ENCODE assay signal across 9 cellular contexts in genomic region chr11:110349109-110349996, GRCh38. TPM values are rescaled to one million over a fixed set of nuclear protein-coding genes. Genes with fewer than 3 reads are reported as not detected.
DNase-seq lines count a peak whose midpoint lies in the region; ATAC-seq, FAIRE-seq and TF ChIP-seq lines count a peak whose summit lies in the region.
"Had no signal": no experiment of that assay in that cellular context is flagged by ENCODE, and none has a peak within 500 bp of the region (broad histone marks: within the 10 kb centered on the region; RNA-seq: fewer than 3 reads in every experiment).

No MANE protein-coding gene starts in this region.

- H3K4me1 ChIP-seq in KMS-11 (ENCODE audit: low read depth, poor library complexity, severe bottlenecking): peaks cover 28% of the 10 kb centered on the region
- peaks cover 17 to 19% of the 10 kb centered on the region in 2 donors for H3K4me1 ChIP-seq in adrenal gland (replicated peaks in 1 of 2)
- no peaks in the 10 kb centered on the region for H3K4me1 ChIP-seq in H9 (ENCODE audit: insufficient read depth, low read length)
- no peaks in the 10 kb centered on the region for H3K4me1 ChIP-seq in small intestine (ENCODE audit: control insufficient read depth in 2 of 2, insufficient read depth in 1 of 2, low read depth in 1 of 2, low read length in 1 of 2)
- no peaks in the 10 kb centered on the region for H3K4me1 ChIP-seq in endodermal cell (ENCODE audit: control insufficient read depth, insufficient read depth, low read length)

- peak; percentile 71 for ATAC-seq in GM21526 (IDR thresholded peaks at IDR 0.05; ENCODE audit: low FRiP score, unreplicated experiment)

- H3K79me2 ChIP-seq in KMS-11 (ENCODE audit: insufficient read depth, low read depth): no peaks in the 10 kb centered on the region
- no peaks in the 10 kb centered on the region for H3K79me2 ChIP-seq in H9 (ENCODE audit: insufficient read depth, low read length)

- TF ChIP-seq POLR2A in adrenal gland (IDR thresholded peaks at IDR 0.05): no peak

- no peak overlapping the region for H2AK5ac ChIP-seq in H9 (ENCODE audit: insufficient read length, low read length)

- no peaks in the 10 kb centered on the region; a peak in 2 of 5 replicates for H3K9me3 Mint-ChIP-seq in H9
- no peaks in the 10 kb centered on the region for H3K9me3 Mint-ChIP-seq in endodermal cell

- H3K23me2 ChIP-seq in H9 (ENCODE audit: insufficient read length, low read depth, low read length, poor library complexity, severe bottlenecking): no peaks in the 10 kb centered on the region

- no peak overlapping the region for H3K4ac ChIP-seq in H9 (ENCODE audit: low read depth, low read length)

- no peak overlapping the region for H2BK20ac ChIP-seq in H9 (ENCODE audit: low read depth, low read length, poor library complexity, severe bottlenecking)

- intact Hi-C loops in adrenal gland (cut with DNase I): no loop called here

- H4K20me1 ChIP-seq in KMS-11 (ENCODE audit: insufficient read depth) (no peaks in the 10 kb centered on the region), H9 (ENCODE audit: control insufficient read depth, insufficient read depth, insufficient read length) (no peaks in the 10 kb centered on the region)

- H4K5ac ChIP-seq in H9 (ENCODE audit: insufficient read length, low read depth, low read length): no peak overlapping the region

- H2BK120ac ChIP-seq in H9 (ENCODE audit: low read depth, low read length, poor library complexity, severe bottlenecking): no peak overlapping the region

- H3K14ac ChIP-seq in H9 (ENCODE audit: insufficient read depth, low read length): no peak overlapping the region

- H4K91ac ChIP-seq in H9 (ENCODE audit: insufficient read length, low read depth, low read length): no peak overlapping the region

- H3K27ac ChIP-seq in KMS-11 (peak overlapping the region; percentile 76), adrenal gland (peak overlapping the region; percentile 49 to 81 (median 78)), H9 (ENCODE audit: insufficient read length, low read depth, low read length) (no peak overlapping the region), small intestine (ENCODE audit: low read depth in 1 of 2, low read length in 1 of 2) (peak overlapping the region in 1 of 2 donors; percentile 68), endodermal cell (ENCODE audit: low read depth, low read length) (no peak overlapping the region)

- H2BK12ac ChIP-seq in H9 (ENCODE audit: insufficient read length, low read depth, low read length): no peak overlapping the region

- H3K4me1 Mint-ChIP-seq in H9: peaks cover 5 to 7% of the 10 kb centered on the region in 2 experiments; a peak in 3 of 4 replicates
- H3K4me1 Mint-ChIP-seq in endodermal cell: no peaks in the 10 kb centered on the region

- H3K27me3 ChIP-seq in KMS-11 (ENCODE audit: insufficient read depth, low read depth) (no peaks in the 10 kb centered on the region), adrenal gland (no peaks in the 10 kb centered on the region), H9 (ENCODE audit: insufficient read depth, low read length) (no peaks in the 10 kb centered on the region), small intestine (ENCODE audit: control insufficient read depth in 2 of 2, insufficient read depth in 2 of 2, low read length in 2 of 2) (no peaks in the 10 kb centered on the region), endodermal cell (ENCODE audit: control insufficient read depth, insufficient read depth, low read length, poor library complexity, severe bottlenecking) (no peaks in the 10 kb centered on the region)

- no peak for TF ChIP-seq CTCF in KMS-11 (conservative IDR thresholded peaks at IDR 0.05; ENCODE audit: low read depth, low read length)
- no peak for TF ChIP-seq CTCF in adrenal gland (IDR thresholded peaks at IDR 0.05)
- no peak for TF ChIP-seq CTCF in H9 (conservative IDR thresholded peaks at IDR 0.05)
- no peak for TF ChIP-seq CTCF in endodermal cell (conservative IDR thresholded peaks at IDR 0.05)

- DNase-seq in adrenal gland (peak in 3 of 7 donors; percentile 37 to 48 (median 40)), H9 (no peak), small intestine (no peak), endodermal cell (no peak)
- peak; percentile 81 for DNase-seq in stimulated activated CD8-positive, alpha-beta memory T cell treated with anti-CD3 and anti-CD28 coated beads, Interleukin-4, amount 100 ng/mL, for 48 hours

- H3T11ph ChIP-seq in H9 (ENCODE audit: low read length): no peak overlapping the region

- no peak overlapping the region for H2BK5ac ChIP-seq in H9 (ENCODE audit: insufficient read length, low read length)

- H3K4me3 Mint-ChIP-seq in H9: no peak overlapping the region
- no peak overlapping the region for H3K4me3 Mint-ChIP-seq in endodermal cell

- no peaks in the 10 kb centered on the region for H3K36me3 ChIP-seq in KMS-11 (ENCODE audit: insufficient read depth)
- no peaks in the 10 kb centered on the region for H3K36me3 ChIP-seq in adrenal gland (replicated peaks in 1 of 2)
- no peaks in the 10 kb centered on the region for H3K36me3 ChIP-seq in small intestine (ENCODE audit: control insufficient read depth in 2 of 2, insufficient read depth in 2 of 2, low read length in 2 of 2)
- H3K36me3 ChIP-seq in endodermal cell (ENCODE audit: control insufficient read depth, insufficient read depth, low read length): no peaks in the 10 kb centered on the region

- H3K9ac ChIP-seq in KMS-11 (peak overlapping the region; percentile 36; the same call in 1 of the 2 replicates), H9 (ENCODE audit: extremely low read depth, insufficient read length, low read length) (no peak overlapping the region), endodermal cell (ENCODE audit: extremely low read depth, low read length, poor library complexity, severe bottlenecking) (no peak overlapping the region)

- no peaks in the 10 kb centered on the region for H3K79me1 ChIP-seq in H9 (ENCODE audit: insufficient read depth, low read depth, low read length, poor library complexity, severe bottlenecking)

- no peak overlapping the region for H3K56ac ChIP-seq in H9 (ENCODE audit: insufficient read length, low read depth, low read length)

- H3K4me3 ChIP-seq in GM08714 (ENCODE audit: low read length) (peak overlapping the region; percentile 22; the same call in 1 of the 2 replicates), KMS-11 (IDR thresholded peaks at IDR 0.05; ENCODE audit: insufficient read depth, low read depth, low read length) (no peak overlapping the region), adrenal gland (peak overlapping the region in 1 of 4 donors; percentile 23), small intestine (ENCODE audit: low read depth in 1 of 2, low read length in 2 of 2) (no peak overlapping the region), endodermal cell (ENCODE audit: low read length) (no peak overlapping the region)

- H3K9me3 ChIP-seq in adrenal gland (replicated peaks in 1 of 3): no peaks in the 10 kb centered on the region
- no peaks in the 10 kb centered on the region for H3K9me3 ChIP-seq in H9 (ENCODE audit: control insufficient read depth, low read depth, low read length)
- no peaks in the 10 kb centered on the region for H3K9me3 ChIP-seq in small intestine (ENCODE audit: control insufficient read depth, low read depth)
- H3K9me3 ChIP-seq in endodermal cell (ENCODE audit: control insufficient read depth, low read length): no peaks in the 10 kb centered on the region

- H3K18ac ChIP-seq in H9 (ENCODE audit: insufficient read length, low read depth, low read length): no peak overlapping the region

- H3K36me3 Mint-ChIP-seq in H9 (ENCODE audit: insufficient read depth in 1 of 3, low read depth in 3 of 3) (peaks cover 0 to 2% (median 0%) of the 10 kb centered on the region in 3 experiments; a peak in 2 of 7 replicates), endodermal cell (ENCODE audit: low read depth) (no peaks in the 10 kb centered on the region)

- H2AFZ ChIP-seq in KMS-11 (ENCODE audit: low read depth): peak overlapping the region; percentile 53
- no peak overlapping the region for H2AFZ ChIP-seq in H9 (ENCODE audit: low read length)

- no peak overlapping the region for H3K27ac Mint-ChIP-seq in H9
- H3K27ac Mint-ChIP-seq in endodermal cell: no peak overlapping the region

- no peak overlapping the region for H4K8ac ChIP-seq in H9 (replicated peaks; ENCODE audit: insufficient read length, low read depth, low read length)

- 41 to 55% (median 47%) methylated on average over 7 of the region's 7 CpGs for whole genome bisulfite sequencing in adrenal gland, 4 donors
- no CpG with 5 or more reads among the region's 7 CpGs for WGBS in H9 (ENCODE audit: extremely low coverage, insufficient read length, low lambda C conversion rate)
- 56 to 73% (median 67%) methylated on average over 7 of the region's 7 CpGs for WGBS in small intestine, 3 donors
- 77 to 80% methylated on average over 2 to 7 of the region's 7 CpGs for WGBS in endodermal cell (ENCODE audit: insufficient coverage in 1 of 2, insufficient read length in 1 of 2), 2 experiments

- no peaks in the 10 kb centered on the region; the same call in 1 of the 2 replicates for H3K27me3 Mint-ChIP-seq in H9 (ENCODE audit: low read depth)
- H3K27me3 Mint-ChIP-seq in endodermal cell (ENCODE audit: insufficient read depth): no peaks in the 10 kb centered on the region

- H3K4me2 ChIP-seq in KMS-11 (peak overlapping the region; percentile 76), H9 (ENCODE audit: insufficient read depth, insufficient read length, low read length) (no peak overlapping the region)

- no peak overlapping the region for H2BK15ac ChIP-seq in H9 (ENCODE audit: low read depth, low read length)

- H3K23ac ChIP-seq in H9 (ENCODE audit: insufficient read length, low read depth, low read length): no peak overlapping the region

- FAIRE-seq in small intestine (lab: Jason Lieb, UNC): no peak
- FAIRE-seq: colon had no signal

RNA-seq across cellular contexts. Expression of gene RDX, which starts 52.9 kb away (rescaled TPM):
- 1,000 to 10,000 TPM in 1 of 8 donors, 100 to 1,000 TPM in 7; 229 to 1,153 (median 673) TPM for total RNA-seq in adrenal gland
- polyA plus RNA-seq in adrenal gland: 100 to 1,000 TPM in 2 of 3 donors, 10 to 100 TPM in 1; 82.4 to 581 (median 196) TPM
- total RNA-seq in H9 (2021): 86.6 and 96.2 TPM in 2 replicates
- polyA plus RNA-seq in small intestine: 1 to 10 TPM; 1.6 to 9.7 (median 3.8) TPM
- total RNA-seq in endodermal cell: 100 to 1,000 TPM; 121 to 127 TPM
- polyA plus RNA-seq in endodermal cell (2013, experiment 1 of 2): 120 TPM
- polyA plus RNA-seq in endodermal cell (2013, experiment 2 of 2): 141 TPM

Comparison
In these comparisons a context has a peak if more than half of its experiments do, and no peak if none do; other contexts are left out.
1. H3K27ac ChIP-seq: peak in KMS-11 (single experiment) and adrenal gland (5 of 5); none in H9 (single experiment) and endodermal cell (single experiment).